1 cellular context compared by ENCODE assay signal in genomic region chr15:33975023-33975565, GRCh38.
TF ChIP-seq lines count a peak whose summit lies in the region.

No MANE protein-coding gene starts in this region.

TF ChIP-seq in SK-N-SH, 30 proteins besides CTCF, POLR2A, EP300 and RAD21 (continued from another document):
- TF ChIP-seq ZBTB33 (IDR thresholded peaks at IDR 0.05; ENCODE audit: borderline replicate concordance, low read depth): no peak
- no peak for TF ChIP-seq TEAD4 (IDR thresholded peaks at IDR 0.05; ENCODE audit: borderline replicate concordance, insufficient read depth)
- no peak for TF ChIP-seq USF1 (IDR thresholded peaks at IDR 0.05; ENCODE audit: borderline replicate concordance, low read depth)
